ENCODE assay signal across 13 cellular contexts in the genomic region with DNA sequence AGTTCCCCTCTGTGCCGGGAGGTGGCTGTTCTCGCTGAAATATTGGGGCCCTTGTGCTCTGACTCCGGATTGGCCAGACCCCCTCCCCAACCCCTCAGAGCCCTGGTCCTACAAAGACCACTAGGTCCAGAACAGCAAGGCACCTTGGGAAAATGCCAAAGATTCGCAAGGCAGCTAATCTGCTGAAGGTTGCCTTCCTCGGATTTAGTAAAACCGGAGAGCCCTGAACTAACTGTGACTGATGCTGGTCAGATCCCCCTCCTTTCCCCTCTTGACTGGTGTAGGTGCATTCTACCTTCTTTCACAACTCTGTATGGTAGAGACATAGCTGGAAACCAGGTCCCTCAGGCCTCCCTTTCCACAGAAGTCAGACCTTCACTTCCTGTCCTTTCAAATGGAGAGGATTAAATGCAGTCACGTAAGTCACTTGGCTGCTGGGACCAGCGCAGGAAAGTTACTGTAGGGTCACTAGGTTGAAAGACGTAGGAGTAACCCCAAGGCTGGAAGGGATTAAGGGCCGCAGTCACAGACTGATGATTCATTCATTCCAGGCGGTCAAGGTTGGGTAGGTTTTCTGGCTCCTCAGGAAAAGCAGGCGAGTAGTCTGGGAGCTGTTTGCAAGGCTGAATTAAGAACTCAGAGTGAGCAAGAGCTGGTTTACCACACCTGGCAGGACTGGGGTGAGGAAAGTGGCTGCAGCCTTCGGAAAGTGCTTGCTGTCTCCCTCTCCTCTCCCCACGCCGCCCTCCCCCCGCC. TPM values are rescaled to one million over a fixed set of nuclear protein-coding genes. Genes with fewer than 3 reads are reported as not detected.
DNase-seq lines count a peak whose midpoint lies in the region; ATAC-seq and TF ChIP-seq lines count a peak whose summit lies in the region.
"Had no signal": no experiment of that assay in that cellular context is flagged by ENCODE, and none has a peak within 500 bp of the region (broad histone marks: within the 10 kb centered on the region; RNA-seq: fewer than 3 reads in every experiment).

No MANE protein-coding gene starts in this region.

- peak overlapping the region; percentile 74 for H3K27ac Mint-ChIP-seq in activated CD4-positive, alpha-beta T cell treated with anti-CD3 and anti-CD28 coated beads, Interleukin-2, amount 10 ng/mL, durations not matched to agents 7 days and 5 days

- POLR2A ChIA-PET in activated CD4-positive, alpha-beta T cell treated with anti-CD3 and anti-CD28 coated beads, Interleukin-2, amount 10 ng/mL, durations not matched to agents 7 days and 5 days (lab: Charles Lee), result no interaction called here

- H3K27ac ChIP-seq in coronary artery, result no peak overlapping the region
- H3K27ac ChIP-seq: tibial artery had no signal

- CTCF ChIA-PET in activated CD4-positive, alpha-beta T cell treated with anti-CD3 and anti-CD28 coated beads, Interleukin-2, amount 10 ng/mL, durations not matched to agents 7 days and 5 days (lab: Charles Lee), result interaction anchor here (0.5 to 1.1 kb wide), 4 partner anchors 11 to 344 kb away, joined by 3 read pairs; no protein-coding TSS in a partner anchor

- H3K27me3 Mint-ChIP-seq in activated CD4-positive, alpha-beta T cell treated with anti-CD3 and anti-CD28 coated beads, Interleukin-2, amount 10 ng/mL, durations not matched to agents 7 days and 5 days, result peaks cover 84% of the 10 kb centered on the region

- ATAC-seq in GM21528 (IDR thresholded peaks at IDR 0.05; ENCODE audit: low FRiP score, unreplicated experiment), result no peak

- TF ChIP-seq CTCF in epithelial cell of esophagus (IDR thresholded peaks at IDR 0.05; ENCODE audit: insufficient read depth, low read depth, low read length, missing control alignments) (no peak), coronary artery (IDR thresholded peaks at IDR 0.05) (no peak)

- peaks cover 43% of the 10 kb centered on the region for H3K4me1 Mint-ChIP-seq in activated CD4-positive, alpha-beta T cell treated with anti-CD3 and anti-CD28 coated beads, Interleukin-2, amount 10 ng/mL, durations not matched to agents 7 days and 5 days

- no peak overlapping the region for H3K4me3 ChIP-seq in epithelial cell of esophagus (ENCODE audit: low read length)
- no peak overlapping the region for H3K4me3 ChIP-seq in coronary artery

- peaks cover 11% of the 10 kb centered on the region for H3K36me3 Mint-ChIP-seq in activated CD4-positive, alpha-beta T cell treated with anti-CD3 and anti-CD28 coated beads, Interleukin-2, amount 10 ng/mL, durations not matched to agents 7 days and 5 days (ENCODE audit: low read depth)

- no peak for DNase-seq in activated CD4-positive, alpha-beta T cell treated with anti-CD3 and anti-CD28 coated beads, Interleukin-2, amount 10 ng/mL, durations not matched to agents 7 days and 5 days
- no peak for DNase-seq in activated CD4-positive, alpha-beta T cell treated with anti-CD3 and anti-CD28 coated beads, Interleukin-2, amount 50 U/mL, for 4 hours
- peak; percentile 24 for DNase-seq in OCI-M1 (lab: John Stamatoyannopoulos, UW)
- DNase-seq in epithelial cell of esophagus (ENCODE audit: low read depth), result peak; percentile 32
- peak; percentile 17 for DNase-seq in posterior vena cava (ENCODE audit: low spot score)
- DNase-seq in coronary artery (ENCODE audit: low spot score), result no peak
- DNase-seq in amniotic stem cell (lab: John Stamatoyannopoulos, UW), result no peak
- DNase-seq: DND-41, hypothalamus, NCI-H146, tibial artery had no signal

- peak overlapping the region; percentile 20 for H3K4me3 Mint-ChIP-seq in activated CD4-positive, alpha-beta T cell treated with anti-CD3 and anti-CD28 coated beads, Interleukin-2, amount 10 ng/mL, durations not matched to agents 7 days and 5 days

- H3K9me3 Mint-ChIP-seq in activated CD4-positive, alpha-beta T cell treated with anti-CD3 and anti-CD28 coated beads, Interleukin-2, amount 10 ng/mL, durations not matched to agents 7 days and 5 days, result peaks cover 6% of the 10 kb centered on the region

- intact Hi-C loops in posterior vena cava (cut with DNase I), result loop anchor here in 1 of 2 donors (1.0 kb wide), 1 partner anchor 149 kb away; no protein-coding TSS in a partner anchor

RNA-seq across cellular contexts. Expression of gene BARX1, which starts 5.3 kb away (rescaled TPM):
- total RNA-seq in activated CD4-positive, alpha-beta T cell treated with anti-CD3 and anti-CD28 coated beads, Interleukin-2, amount 10 ng/mL, durations not matched to agents 7 days and 5 days, result not detected
- not detected for total RNA-seq in posterior vena cava
- total RNA-seq: T-helper 1 cell treated with Interleukin-12 subunit alpha and Interleukin-12 subunit beta and Interleukin-4 antibody, amounts not matched to agents 30 ng/mL and 1 ng/mL, for 36 hours had no signal

Comparison
In these comparisons a context has a peak if more than half of its experiments do, and no peak if none do; other contexts are left out.
1. DNase-seq: peak in OCI-M1 (single experiment), epithelial cell of esophagus (single experiment) and posterior vena cava (single experiment); none in activated CD4-positive, alpha-beta T cell treated with anti-CD3 and anti-CD28 coated beads, Interleukin-2, amount 10 ng/mL, durations not matched to agents 7 days and 5 days (single experiment), activated CD4-positive, alpha-beta T cell treated with anti-CD3 and anti-CD28 coated beads, Interleukin-2, amount 50 U/mL, for 4 hours (0 of 2), coronary artery (single experiment) and amniotic stem cell (single experiment).